In genomic region chr16:89118361-89119061, GRCh38 we compare ENCODE assay signal across 1 cellular context.
TF ChIP-seq lines count a peak whose summit lies in the region.

No MANE protein-coding gene starts in this region.

TF ChIP-seq in H1, 55 proteins besides CTCF, POLR2A, EP300 and RAD21:
- TF ChIP-seq NANOG (IDR thresholded peaks at IDR 0.05; ENCODE audit: insufficient read depth, low read depth, low read length, poor library complexity, severe bottlenecking) (peak; percentile 76), ASH2L (IDR thresholded peaks at IDR 0.05; ENCODE audit: low read length) (no peak)
